29 cellular contexts compared by ENCODE assay signal in the genomic region with DNA sequence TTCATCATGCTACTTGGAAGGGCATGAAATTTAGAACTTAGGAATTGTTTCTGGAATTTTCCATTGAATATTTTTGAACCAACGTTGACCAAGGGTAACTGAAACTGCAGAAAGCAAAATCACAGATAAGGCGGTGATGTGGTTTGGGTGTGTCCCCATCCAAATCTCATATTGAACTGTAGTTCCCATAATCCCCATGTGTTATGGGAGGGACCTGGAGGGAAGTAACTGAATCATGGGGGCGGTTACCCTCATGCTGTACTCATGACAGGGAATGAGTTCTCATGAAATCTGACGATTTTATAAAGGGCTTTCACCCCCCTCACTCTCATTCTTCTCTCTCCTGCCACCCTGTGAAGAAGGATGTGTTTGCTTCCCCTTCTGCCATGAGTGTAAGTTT.
"Had no signal": no experiment of that assay in that cellular context is flagged by ENCODE, and none has a peak within 500 bp of the region (broad histone marks: within the 10 kb centered on the region; RNA-seq: fewer than 3 reads in every experiment).

No MANE protein-coding gene starts in this region.

- ATAC-seq: activated T-cell treated with anti-CD3 and anti-CD28 coated beads, Interleukin-2, amount 50 U/mL, for 4 hours; activated T-helper 17 cell treated with anti-CD3 and anti-CD28 coated beads, Interleukin-2, amount 50 U/mL, for 72 hours; effector memory CD8-positive, alpha-beta T cell; foreskin keratinocyte; gastrocnemius medialis; heart left ventricle; T-helper 17 cell; WTC11 had no signal

- DNase-seq: activated CD4-positive, alpha-beta memory T cell treated with anti-CD3 and anti-CD28 coated beads, Interleukin-2, amount 10 ng/mL, durations not matched to agents 7 days and 5 days; activated CD4-positive, alpha-beta T cell treated with anti-CD3 and anti-CD28 coated beads for 1 hour; activated CD4-positive, alpha-beta T cell treated with anti-CD3 and anti-CD28 coated beads for 4 hours; activated CD4-positive, alpha-beta T cell treated with anti-CD3 and anti-CD28 coated beads, Interleukin-2, amount 10 ng/mL, durations not matched to agents 7 days and 5 days; activated CD4-positive, alpha-beta T cell treated with anti-CD3 and anti-CD28 coated beads, Interleukin-2, amount 50 U/mL, for 4 hours; activated effector memory CD4-positive, alpha-beta T cell treated with Interleukin-2 at 50 U/mL for 16 hours; activated gamma-delta T cell treated with Interleukin-2 at 50 U/mL for 16 hours; activated naive CD4-positive, alpha-beta T cell treated with anti-CD3 and anti-CD28 coated beads, Interleukin-2, amount 50 U/mL, for 16 hours; activated naive CD4-positive, alpha-beta T cell treated with Interleukin-2 at 50 U/mL for 16 hours; activated T-cell treated with anti-CD3 and anti-CD28 coated beads for 4 hours; activated T-cell treated with anti-CD3 and anti-CD28 coated beads, Interleukin-2, amount 50 U/mL, for 4 hours; amniotic stem cell; anterior cingulate cortex; brain microvascular endothelial cell; cortex of kidney; dermis blood vessel endothelial cell; effector CD4-positive, alpha-beta T cell; effector memory CD8-positive, alpha-beta T cell; foreskin keratinocyte; gastrocnemius medialis; glutamatergic neuron; heart left ventricle; hypothalamus; T-helper 1 cell; T-helper 17 cell; T1000 had no signal

- H3K4me3 ChIP-seq: esophagus muscularis mucosa, gastrocnemius medialis, heart left ventricle had no signal
